In genomic region chr6:128848169-128848935, GRCh38 we compare ENCODE assay signal across 22 cellular contexts. TPM values are rescaled to one million over a fixed set of nuclear protein-coding genes. Genes with fewer than 3 reads are reported as not detected.
DNase-seq lines count a peak whose midpoint lies in the region; ATAC-seq, FAIRE-seq and TF ChIP-seq lines count a peak whose summit lies in the region.
"Had no signal": no experiment of that assay in that cellular context is flagged by ENCODE, and none has a peak within 500 bp of the region (broad histone marks: within the 10 kb centered on the region; RNA-seq: fewer than 3 reads in every experiment).

No MANE protein-coding gene starts in this region.

- no peaks in the 10 kb centered on the region for H3K36me3 Mint-ChIP-seq in mesothelial cell of epicardium

- H3K27ac ChIP-seq in A673 (ENCODE audit: low read depth, low read length, poor library complexity, severe bottlenecking), result no peak overlapping the region
- no peak overlapping the region for H3K27ac ChIP-seq in SJCRH30
- H3K27ac ChIP-seq: BLaER1 treated with 17β-estradiol and CSF1 and Interleukin-3, amounts not matched to agents 10 nM and 100 nM; left lung; thoracic aorta had no signal

- H3K9me3 Mint-ChIP-seq in mesothelial cell of epicardium, result peaks cover 4% of the 10 kb centered on the region
- H3K9me3 Mint-ChIP-seq: activated CD8-positive, alpha-beta T cell treated with anti-CD3 and anti-CD28 coated beads for 36 hours; activated naive CD4-positive, alpha-beta T cell treated with anti-CD3 and anti-CD28 coated beads for 36 hours; activated T-cell treated with anti-CD3 and anti-CD28 coated beads, Interleukin-2, amount 50 U/mL, for 24 hours; T-helper 2 cell treated with Interferon-gamma antibody and Interleukin-4, amounts not matched to agents 5 μg/mL and 100 μg/mL, for 36 hours had no signal

- no peaks in the 10 kb centered on the region for H3K27me3 Mint-ChIP-seq in mesothelial cell of epicardium (ENCODE audit: low read depth)
- H3K27me3 Mint-ChIP-seq: activated CD8-positive, alpha-beta T cell treated with anti-CD3 and anti-CD28 coated beads for 36 hours; activated T-cell treated with anti-CD3 and anti-CD28 coated beads, Interleukin-2, amount 50 U/mL, for 24 hours had no signal

- H3K36me3 ChIP-seq in A673 (ENCODE audit: insufficient read depth, low read length, poor library complexity, severe bottlenecking), result no peaks in the 10 kb centered on the region
- no peaks in the 10 kb centered on the region for H3K36me3 ChIP-seq in SJCRH30
- H3K36me3 ChIP-seq: BLaER1 treated with 17β-estradiol and CSF1 and Interleukin-3, amounts not matched to agents 10 nM and 100 nM; left lung; thoracic aorta had no signal

- intact Hi-C loops in A673 (cut with micrococcal nuclease; ENCODE audit: unreplicated experiment), result no loop called here

- no peak overlapping the region for H3K4me3 Mint-ChIP-seq in mesothelial cell of epicardium
- H3K4me3 Mint-ChIP-seq: activated CD8-positive, alpha-beta T cell treated with anti-CD3 and anti-CD28 coated beads for 36 hours; activated naive CD4-positive, alpha-beta T cell treated with anti-CD3 and anti-CD28 coated beads for 36 hours; activated T-cell treated with anti-CD3 and anti-CD28 coated beads, Interleukin-2, amount 50 U/mL, for 24 hours; T-helper 2 cell treated with Interferon-gamma antibody and Interleukin-4, amounts not matched to agents 5 μg/mL and 100 μg/mL, for 36 hours had no signal

- no peak overlapping the region for H3K4me3 ChIP-seq in A673 (ENCODE audit: low read depth, low read length, poor library complexity, severe bottlenecking)
- H3K4me3 ChIP-seq in SJCRH30, result no peak overlapping the region
- H3K4me3 ChIP-seq: BLaER1 treated with 17β-estradiol and CSF1 and Interleukin-3, amounts not matched to agents 10 nM and 100 nM; K562; left lung; thoracic aorta had no signal

- no peaks in the 10 kb centered on the region for H3K9me3 ChIP-seq in A673 (ENCODE audit: low read depth, low read length, poor library complexity, severe bottlenecking)
- H3K9me3 ChIP-seq in SJCRH30 (replicated peaks), result 0 out of 2 replicates have a peak, but pooled peaks cover 3% of the 10 kb centered on the region
- H3K9me3 ChIP-seq: BLaER1 treated with 17β-estradiol and CSF1 and Interleukin-3, amounts not matched to agents 10 nM and 100 nM; left lung; thoracic aorta had no signal

- no TSS peak for BruUV-seq in A673 (replicated peaks; lab: Mats Ljungman, UMichigan)

- DNase-seq in A673 (ENCODE audit: low spot score), result peak; percentile 7
- peak; percentile 9 to 31 for DNase-seq in SJCRH30
- peak; percentile 31 for DNase-seq in globus pallidus (ENCODE audit: low spot score)
- DNase-seq in mesothelial cell of epicardium (ENCODE audit: low spot score in 2 of 2, unreplicated experiment in 2 of 2), result no peak
- DNase-seq in SHP77 treated with DMSO at 0.1 percent for 48 hours (lab: John Stamatoyannopoulos, UW), result no peak
- no peak for DNase-seq in NCI-H2107 (lab: John Stamatoyannopoulos, UW)
- no peak for DNase-seq in HTR-8/SVneo (ENCODE audit: insufficient read length, low spot score)
- DNase-seq: activated CD4-positive, CD25-positive, alpha-beta regulatory T cell; activated CD8-positive, alpha-beta T cell treated with anti-CD3 and anti-CD28 coated beads for 36 hours; activated naive CD4-positive, alpha-beta T cell treated with anti-CD3 and anti-CD28 coated beads for 36 hours; activated T-cell treated with anti-CD3 and anti-CD28 coated beads, Interleukin-2, amount 50 U/mL, for 24 hours; effector memory CD4-positive, alpha-beta T cell; left lung; NCI-H1930 had no signal

- H3K4me1 ChIP-seq in A673 (ENCODE audit: insufficient read depth, low read length, poor library complexity, severe bottlenecking) (no peaks in the 10 kb centered on the region), SJCRH30 (peaks cover 4% of the 10 kb centered on the region; the same call in 1 of the 2 replicates)
- H3K4me1 ChIP-seq: BLaER1 treated with 17β-estradiol and CSF1 and Interleukin-3, amounts not matched to agents 10 nM and 100 nM; left lung had no signal

- H3K27ac Mint-ChIP-seq in mesothelial cell of epicardium, result peak overlapping the region; percentile 40
- H3K27ac Mint-ChIP-seq: activated CD8-positive, alpha-beta T cell treated with anti-CD3 and anti-CD28 coated beads for 36 hours; activated naive CD4-positive, alpha-beta T cell treated with anti-CD3 and anti-CD28 coated beads for 36 hours; activated T-cell treated with anti-CD3 and anti-CD28 coated beads, Interleukin-2, amount 50 U/mL, for 24 hours; T-helper 2 cell treated with Interferon-gamma antibody and Interleukin-4, amounts not matched to agents 5 μg/mL and 100 μg/mL, for 36 hours had no signal

- POLR2A ChIA-PET in A673 (lab: Charles Lee; ENCODE audit: low non-redundant PET), result interaction anchor here (0.6 kb wide), 1 partner anchor 66 kb away, joined by 3 read pairs; no protein-coding TSS in a partner anchor

- CTCF ChIA-PET in A673 (lab: Charles Lee), result no interaction called here

- H3K4me1 Mint-ChIP-seq in mesothelial cell of epicardium, result no peaks in the 10 kb centered on the region

- FAIRE-seq in HTR-8/SVneo (lab: Jason Lieb, UNC), result no peak
- FAIRE-seq: G401.6, K562 had no signal

- no peak for TF ChIP-seq CTCF in A673 (conservative IDR thresholded peaks at IDR 0.05; ENCODE audit: low read depth, low read length)
- no peak for TF ChIP-seq CTCF in mesothelial cell of epicardium (IDR thresholded peaks at IDR 0.05; ENCODE audit: unreplicated experiment)

- H3K27me3 ChIP-seq in A673 (replicated peaks; ENCODE audit: insufficient read depth, low read depth, low read length, poor library complexity) (no peaks in the 10 kb centered on the region), SJCRH30 (no peaks in the 10 kb centered on the region)
- H3K27me3 ChIP-seq: BLaER1 treated with 17β-estradiol and CSF1 and Interleukin-3, amounts not matched to agents 10 nM and 100 nM; left lung had no signal

- no peak for ATAC-seq in HG03039 (IDR thresholded peaks at IDR 0.05; ENCODE audit: unreplicated experiment)
- ATAC-seq: activated CD8-positive, alpha-beta T cell treated with anti-CD3 and anti-CD28 coated beads for 36 hours; K562; left lung; Panc1; sciatic nerve had no signal

RNA-seq across cellular contexts. Expression of gene LAMA2, which starts 34.6 kb away (rescaled TPM):
- total RNA-seq in A673 (2021), result 2.2 TPM in 2 replicates
- 17.6 and 17.9 TPM in 2 replicates for total RNA-seq in SJCRH30 (2014; rRNA removed; shearing (Covaris generic))
- 56.8 to 70.0 TPM (median 63.2 TPM) in 3 replicates for total RNA-seq in mesothelial cell of epicardium

Comparison
In these comparisons a context has a peak if more than half of its experiments do, and no peak if none do; other contexts are left out.
1. DNase-seq: peak in A673 (single experiment), SJCRH30 (2 of 2) and globus pallidus (single experiment); none in mesothelial cell of epicardium (0 of 2), SHP77 treated with DMSO at 0.1 percent for 48 hours (single experiment), NCI-H2107 (single experiment) and HTR-8/SVneo (single experiment).